11 cellular contexts compared by ENCODE assay signal in genomic region chr15:70236306-70237103, GRCh38.
DNase-seq lines count a peak whose midpoint lies in the region; ATAC-seq and TF ChIP-seq lines count a peak whose summit lies in the region.
"Had no signal": no experiment of that assay in that cellular context is flagged by ENCODE, and none has a peak within 500 bp of the region (broad histone marks: within the 10 kb centered on the region; RNA-seq: fewer than 3 reads in every experiment).

No MANE protein-coding gene starts in this region.

- H3K27me3 Mint-ChIP-seq in activated naive CD4-positive, alpha-beta T cell treated with anti-CD3 and anti-CD28 coated beads, Interleukin-2, amount 10 ng/mL, durations not matched to agents 7 days and 5 days = peaks cover 18% of the 10 kb centered on the region

- no peaks in the 10 kb centered on the region for H3K27me3 ChIP-seq in Peyer's patch

- TF ChIP-seq POLR2A in Peyer's patch (IDR thresholded peaks at IDR 0.05) = no peak

- H3K9me3 ChIP-seq in Peyer's patch = peaks cover 0 to 3% (median 1%) of the 10 kb centered on the region in 4 donors

- peaks cover 12 to 26% of the 10 kb centered on the region in 2 donors for H3K9me3 Mint-ChIP-seq in activated naive CD4-positive, alpha-beta T cell treated with anti-CD3 and anti-CD28 coated beads, Interleukin-2, amount 50 U/mL, for 72 hours
- peaks cover 18% of the 10 kb centered on the region for H3K9me3 Mint-ChIP-seq in activated naive CD4-positive, alpha-beta T cell treated with anti-CD3 and anti-CD28 coated beads, Interleukin-2, amount 10 ng/mL, durations not matched to agents 7 days and 5 days

- DNase-seq in activated naive CD4-positive, alpha-beta T cell treated with anti-CD3 and anti-CD28 coated beads, Interleukin-2, amount 50 U/mL, for 72 hours (ENCODE audit: low spot score in 2 of 2) = peak; percentile 40 to 51
- no peak for DNase-seq in activated naive CD4-positive, alpha-beta T cell treated with anti-CD3 and anti-CD28 coated beads, Interleukin-2, amount 10 ng/mL, durations not matched to agents 7 days and 5 days
- DNase-seq in Peyer's patch (peak in 2 of 3 donors; percentile 57 to 62), fibroblast of peridontal ligament (ENCODE audit: extremely low read depth) (peak; percentile 13), stromal cell of bone marrow (ENCODE audit: low read depth) (peak; percentile 56), posterior vena cava (ENCODE audit: low spot score) (no peak)
- DNase-seq: NCI-H524 treated with DMSO at 0.1 percent for 48 hours; stimulated activated CD4-positive, alpha-beta T cell treated with anti-CD3 and anti-CD28 coated beads, Interleukin-4, amount 100 ng/mL, for 1 hour; T-helper 2 cell had no signal

- H3K4me3 Mint-ChIP-seq in activated naive CD4-positive, alpha-beta T cell treated with anti-CD3 and anti-CD28 coated beads, Interleukin-2, amount 10 ng/mL, durations not matched to agents 7 days and 5 days = no peak overlapping the region

- H3K4me1 Mint-ChIP-seq in activated naive CD4-positive, alpha-beta T cell treated with anti-CD3 and anti-CD28 coated beads, Interleukin-2, amount 10 ng/mL, durations not matched to agents 7 days and 5 days = peaks cover 36% of the 10 kb centered on the region

- no peak overlapping the region for H3K4me3 ChIP-seq in Peyer's patch

- H3K36me3 Mint-ChIP-seq in activated naive CD4-positive, alpha-beta T cell treated with anti-CD3 and anti-CD28 coated beads, Interleukin-2, amount 50 U/mL, for 72 hours = peaks cover 16 to 38% of the 10 kb centered on the region in 2 donors
- peaks cover 10% of the 10 kb centered on the region for H3K36me3 Mint-ChIP-seq in activated naive CD4-positive, alpha-beta T cell treated with anti-CD3 and anti-CD28 coated beads, Interleukin-2, amount 10 ng/mL, durations not matched to agents 7 days and 5 days

- H3K36me3 ChIP-seq in Peyer's patch = no peaks in the 10 kb centered on the region

- no peak overlapping the region for H3K27ac Mint-ChIP-seq in activated naive CD4-positive, alpha-beta T cell treated with anti-CD3 and anti-CD28 coated beads, Interleukin-2, amount 50 U/mL, for 72 hours
- no peak overlapping the region for H3K27ac Mint-ChIP-seq in activated naive CD4-positive, alpha-beta T cell treated with anti-CD3 and anti-CD28 coated beads, Interleukin-2, amount 10 ng/mL, durations not matched to agents 7 days and 5 days

- CTCF ChIA-PET in activated naive CD4-positive, alpha-beta T cell treated with anti-CD3 and anti-CD28 coated beads, Interleukin-2, amount 10 ng/mL, durations not matched to agents 7 days and 5 days (lab: Charles Lee) = no interaction called here

- intact Hi-C loops in posterior vena cava (cut with DNase I) = no loop called here

- no peak overlapping the region for H3K27ac ChIP-seq in Peyer's patch

- H3K4me1 ChIP-seq in Peyer's patch = no peaks in the 10 kb centered on the region

- TF ChIP-seq CTCF in Peyer's patch (IDR thresholded peaks at IDR 0.05) = no peak

- ATAC-seq in activated naive CD4-positive, alpha-beta T cell treated with anti-CD3 and anti-CD28 coated beads, Interleukin-2, amount 50 U/mL, for 72 hours = peak; percentile 61 to 93
- ATAC-seq in GM21367 (IDR thresholded peaks at IDR 0.05; ENCODE audit: unreplicated experiment) = no peak
- no peak for ATAC-seq in GM21423 (IDR thresholded peaks at IDR 0.05; ENCODE audit: unreplicated experiment)

Comparison
In these comparisons a context has a peak if more than half of its experiments do, and no peak if none do; other contexts are left out.
1. DNase-seq: peak in activated naive CD4-positive, alpha-beta T cell treated with anti-CD3 and anti-CD28 coated beads, Interleukin-2, amount 50 U/mL, for 72 hours (2 of 2), Peyer's patch (2 of 3), fibroblast of peridontal ligament (single experiment) and stromal cell of bone marrow (single experiment); none in activated naive CD4-positive, alpha-beta T cell treated with anti-CD3 and anti-CD28 coated beads, Interleukin-2, amount 10 ng/mL, durations not matched to agents 7 days and 5 days (single experiment) and posterior vena cava (single experiment).
2. ATAC-seq: peak in activated naive CD4-positive, alpha-beta T cell treated with anti-CD3 and anti-CD28 coated beads, Interleukin-2, amount 50 U/mL, for 72 hours (2 of 2); none in GM21367 (single experiment) and GM21423 (single experiment).